23 cellular contexts compared by ENCODE assay signal in genomic region chr22:47128216-47129215, GRCh38.
DNase-seq lines count a peak whose midpoint lies in the region; ATAC-seq and TF ChIP-seq lines count a peak whose summit lies in the region.
"Had no signal": no experiment of that assay in that cellular context is flagged by ENCODE, and none has a peak within 500 bp of the region (broad histone marks: within the 10 kb centered on the region; RNA-seq: fewer than 3 reads in every experiment).

No MANE protein-coding gene starts in this region.

- TF ChIP-seq CTCF in lower lobe of right lung (IDR thresholded peaks at IDR 0.05): no peak

- DNase-seq in right cardiac atrium: peak in 2 of 3 donors; percentile 36 to 42
- no peak for DNase-seq in Right ventricle myocardium inferior (ENCODE audit: missing footprints)
- DNase-seq in NCI-H69 (lab: John Stamatoyannopoulos, UW): peak; percentile 19
- DNase-seq in lower lobe of right lung: peak; percentile 44
- peak; percentile 23 to 48 for DNase-seq in aorta
- no peak for DNase-seq in anterior cingulate cortex (lab: John Stamatoyannopoulos, UW)
- DNase-seq: activated CD4-positive, alpha-beta T cell treated with anti-CD3 and anti-CD28 coated beads for 4 hours; activated CD8-positive, alpha-beta memory T cell treated with anti-CD3 and anti-CD28 coated beads for 24 hours; cerebellar nuclear complex; foreskin melanocyte; heart right ventricle; kidney; NCI-H1417 treated with DMSO at 0.1 percent for 48 hours; NCI-H2029 treated with DMSO at 0.1 percent for 48 hours; NCI-H226; PC-9; SHP77; stimulated activated naive CD4-positive, alpha-beta T cell treated with Interleukin-2 at 50 U/mL for 16 hours had no signal

- H3K27me3 ChIP-seq in right cardiac atrium (ENCODE audit: control insufficient read depth, insufficient read depth) (no peaks in the 10 kb centered on the region), lower lobe of right lung (ENCODE audit: low read depth) (no peaks in the 10 kb centered on the region), aorta (ENCODE audit: control insufficient read depth in 1 of 2, insufficient read depth in 2 of 2, low read length in 1 of 2) (no peaks in the 10 kb centered on the region)
- H3K27me3 ChIP-seq: body of pancreas, heart right ventricle had no signal

- H3K36me3 ChIP-seq in lower lobe of right lung: no peaks in the 10 kb centered on the region
- no peaks in the 10 kb centered on the region for H3K36me3 ChIP-seq in aorta (ENCODE audit: control insufficient read depth in 1 of 2, insufficient read depth in 2 of 2, low read length in 1 of 2)

- intact Hi-C loops in right cardiac atrium (cut with DNase I) (no loop called here), Right ventricle myocardium inferior (cut with DNase I) (no loop called here), lower lobe of right lung (cut with DNase I) (no loop called here), aorta (cut with DNase I) (no loop called here)

- ATAC-seq in right cardiac atrium (no peak), Right ventricle myocardium inferior (no peak), lower lobe of right lung (no peak), aorta (ENCODE audit: low FRiP score) (no peak), HG02973 (IDR thresholded peaks at IDR 0.05; ENCODE audit: unreplicated experiment) (no peak)
- ATAC-seq: body of pancreas, heart right ventricle had no signal

- no peaks in the 10 kb centered on the region for H3K9me3 ChIP-seq in right cardiac atrium (ENCODE audit: control insufficient read depth, low read length)
- H3K9me3 ChIP-seq in lower lobe of right lung: no peaks in the 10 kb centered on the region
- H3K9me3 ChIP-seq in aorta (ENCODE audit: control insufficient read depth, low read length): no peaks in the 10 kb centered on the region
- H3K9me3 ChIP-seq: body of pancreas, heart right ventricle had no signal

- no peak overlapping the region for H3K27ac ChIP-seq in right cardiac atrium (ENCODE audit: low read length)
- H3K27ac ChIP-seq in lower lobe of right lung: no peak overlapping the region
- H3K27ac ChIP-seq in aorta (ENCODE audit: low read depth in 1 of 2, low read length in 2 of 2): no peak overlapping the region
- H3K27ac ChIP-seq: body of pancreas, heart right ventricle, KMS-11, VCaP had no signal

- whole genome bisulfite sequencing in right cardiac atrium: 93% methylated on average over 26 of the region's 28 CpGs
- WGBS in aorta, 2 donors: 93% methylated on average over 26 to 28 of the region's 28 CpGs

- H3K4me3 ChIP-seq in right cardiac atrium (ENCODE audit: low read length) (no peak overlapping the region), lower lobe of right lung (no peak overlapping the region), aorta (ENCODE audit: low read length in 2 of 2) (no peak overlapping the region)
- H3K4me3 ChIP-seq: body of pancreas, heart right ventricle, lung, PC-9 had no signal

- H3K4me1 ChIP-seq in right cardiac atrium (ENCODE audit: control insufficient read depth, insufficient read depth, low read length) (no peaks in the 10 kb centered on the region), lower lobe of right lung (no peaks in the 10 kb centered on the region), aorta (ENCODE audit: control insufficient read depth in 1 of 2, insufficient read depth in 2 of 2, low read length in 2 of 2) (no peaks in the 10 kb centered on the region)
- H3K4me1 ChIP-seq: body of pancreas, heart right ventricle had no signal

Comparison
In these comparisons a context has a peak if more than half of its experiments do, and no peak if none do; other contexts are left out.
1. DNase-seq: peak in right cardiac atrium (2 of 3), NCI-H69 (single experiment), lower lobe of right lung (single experiment) and aorta (2 of 2); none in Right ventricle myocardium inferior (single experiment) and anterior cingulate cortex (0 of 58).